ENCODE assay signal across 2 cellular contexts in the genomic region with DNA sequence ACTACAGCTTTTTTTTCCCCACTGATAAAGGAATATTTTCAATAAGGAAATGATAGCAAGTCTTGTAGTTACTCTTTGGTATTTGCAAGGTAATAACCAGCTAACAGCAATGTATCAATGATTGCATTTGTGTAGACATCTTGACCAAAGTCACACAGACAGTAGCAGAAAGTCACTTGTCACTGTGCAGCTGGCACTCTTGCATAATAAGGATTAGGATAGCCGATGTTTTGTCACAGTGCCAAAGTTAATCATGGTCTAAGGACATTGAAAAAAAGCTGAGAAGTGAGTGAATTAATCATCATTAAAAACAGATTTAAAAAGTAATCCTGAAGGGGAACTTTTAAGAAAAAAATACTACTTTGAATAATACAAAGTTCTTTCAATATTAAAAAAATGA.
TF ChIP-seq lines count a peak whose summit lies in the region.

No MANE protein-coding gene starts in this region.

TF ChIP-seq in SK-N-SH, 30 proteins besides CTCF, POLR2A, EP300 and RAD21:
- TF ChIP-seq RCOR1 (IDR thresholded peaks at IDR 0.05; ENCODE audit: low read length) (no peak), SMC3 (IDR thresholded peaks at IDR 0.05; ENCODE audit: low read depth, low read length) (no peak), RFX5 (IDR thresholded peaks at IDR 0.05; ENCODE audit: low read length) (no peak), FOSL2 (IDR thresholded peaks at IDR 0.05; ENCODE audit: borderline replicate concordance, low read depth) (no peak)
- TF ChIP-seq, protein P1, sequence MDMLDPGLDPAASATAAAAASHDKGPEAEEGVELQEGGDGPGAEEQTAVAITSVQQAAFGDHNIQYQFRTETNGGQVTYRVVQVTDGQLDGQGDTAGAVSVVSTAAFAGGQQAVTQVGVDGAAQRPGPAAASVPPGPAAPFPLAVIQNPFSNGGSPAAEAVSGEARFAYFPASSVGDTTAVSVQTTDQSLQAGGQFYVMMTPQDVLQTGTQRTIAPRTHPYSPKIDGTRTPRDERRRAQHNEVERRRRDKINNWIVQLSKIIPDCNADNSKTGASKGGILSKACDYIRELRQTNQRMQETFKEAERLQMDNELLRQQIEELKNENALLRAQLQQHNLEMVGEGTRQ (IDR thresholded peaks at IDR 0.05; ENCODE audit: borderline replicate concordance, low read depth, low read length): no peak

TF ChIP-seq in SK-N-SH treated with all-trans-retinoic acid at 6 μM for 48 hours, 23 proteins besides CTCF, POLR2A, EP300 and RAD21:
- no peak for TF ChIP-seq OSR1 (CRISPR knock-in tag; IDR thresholded peaks at IDR 0.05)
- TF ChIP-seq ZNF70 (CRISPR knock-in tag; IDR thresholded peaks at IDR 0.05): no peak
- TF ChIP-seq ZNF8 (CRISPR knock-in tag; IDR thresholded peaks at IDR 0.05): no peak
- no peak for TF ChIP-seq ZFP3 (CRISPR knock-in tag; IDR thresholded peaks at IDR 0.05)
- TF ChIP-seq, protein P2, sequence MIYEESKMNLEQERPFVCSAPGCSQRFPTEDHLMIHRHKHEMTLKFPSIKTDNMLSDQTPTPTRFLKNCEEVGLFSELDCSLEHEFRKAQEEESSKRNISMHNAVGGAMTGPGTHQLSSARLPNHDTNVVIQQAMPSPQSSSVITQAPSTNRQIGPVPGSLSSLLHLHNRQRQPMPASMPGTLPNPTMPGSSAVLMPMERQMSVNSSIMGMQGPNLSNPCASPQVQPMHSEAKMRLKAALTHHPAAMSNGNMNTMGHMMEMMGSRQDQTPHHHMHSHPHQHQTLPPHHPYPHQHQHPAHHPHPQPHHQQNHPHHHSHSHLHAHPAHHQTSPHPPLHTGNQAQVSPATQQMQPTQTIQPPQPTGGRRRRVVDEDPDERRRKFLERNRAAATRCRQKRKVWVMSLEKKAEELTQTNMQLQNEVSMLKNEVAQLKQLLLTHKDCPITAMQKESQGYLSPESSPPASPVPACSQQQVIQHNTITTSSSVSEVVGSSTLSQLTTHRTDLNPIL (CRISPR knock-in tag; IDR thresholded peaks at IDR 0.05; ENCODE audit: low read depth): no peak
- TF ChIP-seq TCF4 (CRISPR knock-in tag; IDR thresholded peaks at IDR 0.05; ENCODE audit: borderline replicate concordance): no peak
- TF ChIP-seq, protein P3, sequence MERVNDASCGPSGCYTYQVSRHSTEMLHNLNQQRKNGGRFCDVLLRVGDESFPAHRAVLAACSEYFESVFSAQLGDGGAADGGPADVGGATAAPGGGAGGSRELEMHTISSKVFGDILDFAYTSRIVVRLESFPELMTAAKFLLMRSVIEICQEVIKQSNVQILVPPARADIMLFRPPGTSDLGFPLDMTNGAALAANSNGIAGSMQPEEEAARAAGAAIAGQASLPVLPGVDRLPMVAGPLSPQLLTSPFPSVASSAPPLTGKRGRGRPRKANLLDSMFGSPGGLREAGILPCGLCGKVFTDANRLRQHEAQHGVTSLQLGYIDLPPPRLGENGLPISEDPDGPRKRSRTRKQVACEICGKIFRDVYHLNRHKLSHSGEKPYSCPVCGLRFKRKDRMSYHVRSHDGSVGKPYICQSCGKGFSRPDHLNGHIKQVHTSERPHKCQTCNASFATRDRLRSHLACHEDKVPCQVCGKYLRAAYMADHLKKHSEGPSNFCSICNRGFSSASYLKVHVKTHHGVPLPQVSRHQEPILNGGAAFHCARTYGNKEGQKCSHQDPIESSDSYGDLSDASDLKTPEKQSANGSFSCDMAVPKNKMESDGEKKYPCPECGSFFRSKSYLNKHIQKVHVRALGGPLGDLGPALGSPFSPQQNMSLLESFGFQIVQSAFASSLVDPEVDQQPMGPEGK (CRISPR knock-in tag; IDR thresholded peaks at IDR 0.05; ENCODE audit: borderline replicate concordance): no peak
